Comparison of ENCODE assay signal across 17 cellular contexts in the genomic region with DNA sequence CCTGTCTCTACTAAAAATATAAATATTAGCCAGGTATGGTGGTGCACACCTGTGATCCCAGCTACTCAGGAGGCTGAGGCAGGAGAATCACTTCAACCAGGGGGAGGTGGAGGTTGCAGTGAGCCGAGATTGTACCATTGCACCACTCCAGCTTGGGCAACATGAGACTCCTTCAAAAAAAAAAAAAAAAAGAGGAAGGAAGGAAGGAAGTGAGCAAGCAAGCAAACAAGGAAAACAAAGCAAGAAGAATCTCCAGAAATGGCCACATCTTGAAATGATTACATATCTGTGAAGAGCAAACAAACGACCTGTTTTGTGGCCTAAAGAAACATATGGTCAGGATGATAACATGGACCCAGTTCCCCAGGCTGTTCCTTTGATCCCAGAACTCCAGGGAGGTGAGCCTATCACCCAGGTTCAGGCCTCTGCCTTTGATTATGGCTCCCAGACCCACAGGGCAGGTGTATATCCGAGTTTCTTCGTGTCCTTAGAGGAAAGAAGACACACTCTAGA. TPM values are rescaled to one million over a fixed set of nuclear protein-coding genes. Genes with fewer than 3 reads are reported as not detected.
DNase-seq lines count a peak whose midpoint lies in the region; ATAC-seq and TF ChIP-seq lines count a peak whose summit lies in the region.
"Had no signal": no experiment of that assay in that cellular context is flagged by ENCODE, and none has a peak within 500 bp of the region (broad histone marks: within the 10 kb centered on the region; RNA-seq: fewer than 3 reads in every experiment).

No MANE protein-coding gene starts in this region.

- no peaks in the 10 kb centered on the region for H3K9me3 ChIP-seq in SK-N-SH
- no peaks in the 10 kb centered on the region for H3K9me3 ChIP-seq in subcutaneous abdominal adipose tissue (ENCODE audit: control insufficient read depth in 5 of 5, low read length in 5 of 5)
- H3K9me3 ChIP-seq in effector memory CD4-positive, alpha-beta T cell (ENCODE audit: control insufficient read depth, low read length) = no peaks in the 10 kb centered on the region
- H3K9me3 ChIP-seq: A549 had no signal

- no peak overlapping the region for H3K4me3 ChIP-seq in SK-N-SH (ENCODE audit: low read depth in 2 of 2, low read length in 1 of 2)
- H3K4me3 ChIP-seq in fibroblast of the aortic adventitia (ENCODE audit: low read depth, low read length) = no peak overlapping the region
- H3K4me3 ChIP-seq in subcutaneous abdominal adipose tissue (ENCODE audit: low read depth in 1 of 5, low read length in 5 of 5) = no peak overlapping the region
- no peak overlapping the region for H3K4me3 ChIP-seq in effector memory CD4-positive, alpha-beta T cell (ENCODE audit: insufficient read depth, low read depth, low read length, poor library complexity, severe bottlenecking)
- H3K4me3 ChIP-seq: A549 had no signal

- H3K79me2 ChIP-seq in SK-N-SH (ENCODE audit: insufficient read depth) = peaks cover 76% of the 10 kb centered on the region

- DNase-seq in activated T-cell treated with anti-CD3 and anti-CD28 coated beads, Interleukin-2, amount 50 U/mL, for 72 hours = no peak
- DNase-seq in activated T-cell treated with anti-CD3 and anti-CD28 coated beads, Interleukin-2, amount 50 U/mL, for 48 hours = no peak
- DNase-seq in SK-N-SH (peak; percentile 53), fibroblast of the aortic adventitia (ENCODE audit: low read depth) (peak; percentile 49), substantia nigra (lab: John Stamatoyannopoulos, UW) (no peak)
- no peak for DNase-seq in effector memory CD4-positive, alpha-beta T cell
- no peak for DNase-seq in stimulated activated naive CD8-positive, alpha-beta T cell treated with anti-CD3 and anti-CD28 coated beads, Interleukin-15, amount 100 ng/mL, for 72 hours
- DNase-seq: activated CD8-positive, alpha-beta memory T cell treated with anti-CD3 and anti-CD28 coated beads, Interleukin-2, amount 50 U/mL, for 48 hours; aorta; kidney glomerular epithelial cell; NCI-H1436 treated with DMSO at 0.1 percent for 48 hours; NCI-H82 had no signal

- H3K36me3 Mint-ChIP-seq in activated T-cell treated with anti-CD3 and anti-CD28 coated beads, Interleukin-2, amount 50 U/mL, for 72 hours (ENCODE audit: insufficient read depth in 2 of 2) = peaks cover 0 to 5% of the 10 kb centered on the region in 2 donors

- 62% methylated on average over 4 of the region's 4 CpGs for WGBS in SK-N-SH (ENCODE audit: low lambda C conversion rate)

- no peaks in the 10 kb centered on the region; the same call in 1 of the 2 replicates for H4K20me1 ChIP-seq in SK-N-SH (ENCODE audit: insufficient read depth)

- no peak overlapping the region for H3K4me3 Mint-ChIP-seq in activated T-cell treated with anti-CD3 and anti-CD28 coated beads, Interleukin-2, amount 50 U/mL, for 72 hours
- no peak overlapping the region for H3K4me3 Mint-ChIP-seq in stimulated activated naive CD8-positive, alpha-beta T cell treated with anti-CD3 and anti-CD28 coated beads, Interleukin-15, amount 100 ng/mL, for 72 hours
- H3K4me3 Mint-ChIP-seq: neural crest cell; stimulated activated naive CD8-positive, alpha-beta T cell treated with anti-CD3 and anti-CD28 coated beads, Interleukin-15, Interleukin-2, amounts not matched to agents 100 ng/mL and 50 ng/mL, for 24 hours; T-helper 1 cell treated with Interleukin-12 subunit alpha and Interleukin-12 subunit beta and Interleukin-4 antibody, amounts not matched to agents 30 μg/mL and 1 μg/mL, for 36 hours had no signal

- H3K9me3 Mint-ChIP-seq in activated T-cell treated with anti-CD3 and anti-CD28 coated beads, Interleukin-2, amount 50 U/mL, for 72 hours = no peaks in the 10 kb centered on the region
- no peaks in the 10 kb centered on the region for H3K9me3 Mint-ChIP-seq in stimulated activated naive CD8-positive, alpha-beta T cell treated with anti-CD3 and anti-CD28 coated beads, Interleukin-15, amount 100 ng/mL, for 72 hours
- H3K9me3 Mint-ChIP-seq: neural crest cell; stimulated activated naive CD8-positive, alpha-beta T cell treated with anti-CD3 and anti-CD28 coated beads, Interleukin-15, Interleukin-2, amounts not matched to agents 100 ng/mL and 50 ng/mL, for 24 hours; T-helper 1 cell treated with Interleukin-12 subunit alpha and Interleukin-12 subunit beta and Interleukin-4 antibody, amounts not matched to agents 30 μg/mL and 1 μg/mL, for 36 hours had no signal

- no peaks in the 10 kb centered on the region for H3K27me3 Mint-ChIP-seq in activated T-cell treated with anti-CD3 and anti-CD28 coated beads, Interleukin-2, amount 50 U/mL, for 72 hours (ENCODE audit: low read depth)
- H3K27me3 Mint-ChIP-seq in stimulated activated naive CD8-positive, alpha-beta T cell treated with anti-CD3 and anti-CD28 coated beads, Interleukin-15, amount 100 ng/mL, for 72 hours = no peaks in the 10 kb centered on the region
- H3K27me3 Mint-ChIP-seq: stimulated activated naive CD8-positive, alpha-beta T cell treated with anti-CD3 and anti-CD28 coated beads, Interleukin-15, Interleukin-2, amounts not matched to agents 100 ng/mL and 50 ng/mL, for 24 hours had no signal

- H3K4me2 ChIP-seq in SK-N-SH = no peak overlapping the region
- H3K4me2 ChIP-seq: A549 had no signal

- no peak for ATAC-seq in activated T-cell treated with anti-CD3 and anti-CD28 coated beads, Interleukin-2, amount 50 U/mL, for 72 hours (replicated peaks in 1 of 2)
- no peak for ATAC-seq in stimulated activated naive CD8-positive, alpha-beta T cell treated with anti-CD3 and anti-CD28 coated beads, Interleukin-15, amount 100 ng/mL, for 72 hours
- ATAC-seq: A549 had no signal

- H3K27me3 ChIP-seq in SK-N-SH (ENCODE audit: insufficient read depth) (no peaks in the 10 kb centered on the region), subcutaneous abdominal adipose tissue (ENCODE audit: control insufficient read depth in 5 of 5, insufficient read depth in 4 of 5, low read length in 5 of 5) (no peaks in the 10 kb centered on the region)
- H3K27me3 ChIP-seq in effector memory CD4-positive, alpha-beta T cell (replicated peaks; ENCODE audit: control insufficient read depth, insufficient read depth, low read length, poor library complexity, severe bottlenecking) = no peaks in the 10 kb centered on the region

- H3K27ac Mint-ChIP-seq in activated T-cell treated with anti-CD3 and anti-CD28 coated beads, Interleukin-2, amount 50 U/mL, for 72 hours = peak overlapping the region; percentile 51
- H3K27ac Mint-ChIP-seq in stimulated activated naive CD8-positive, alpha-beta T cell treated with anti-CD3 and anti-CD28 coated beads, Interleukin-15, amount 100 ng/mL, for 72 hours = no peak overlapping the region
- H3K27ac Mint-ChIP-seq: stimulated activated naive CD8-positive, alpha-beta T cell treated with anti-CD3 and anti-CD28 coated beads, Interleukin-15, Interleukin-2, amounts not matched to agents 100 ng/mL and 50 ng/mL, for 24 hours; T-helper 1 cell treated with Interleukin-12 subunit alpha and Interleukin-12 subunit beta and Interleukin-4 antibody, amounts not matched to agents 30 μg/mL and 1 μg/mL, for 36 hours had no signal

- H3F3A ChIP-seq in SK-N-SH (replicated peaks; ENCODE audit: insufficient read depth) = peaks cover 17% of the 10 kb centered on the region

- H3K4me1 Mint-ChIP-seq in activated T-cell treated with anti-CD3 and anti-CD28 coated beads, Interleukin-2, amount 50 U/mL, for 72 hours (ENCODE audit: low read depth) = no peaks in the 10 kb centered on the region
- H3K4me1 Mint-ChIP-seq in stimulated activated naive CD8-positive, alpha-beta T cell treated with anti-CD3 and anti-CD28 coated beads, Interleukin-15, amount 100 ng/mL, for 72 hours = no peaks in the 10 kb centered on the region

- H3K9ac ChIP-seq in SK-N-SH = no peak overlapping the region
- H3K9ac ChIP-seq in subcutaneous abdominal adipose tissue (ENCODE audit: low read length in 5 of 5) = peak overlapping the region in 3 of 5 donors; percentile 17 to 66 (median 26)

- no peak for TF ChIP-seq RAD21 in SK-N-SH (IDR thresholded peaks at IDR 0.05; ENCODE audit: low read length)

- H2AFZ ChIP-seq in SK-N-SH (ENCODE audit: low read depth) = no peak overlapping the region

- POLR2A ChIA-PET in SK-N-SH (lab: Yijun Ruan, JAX) = interaction anchor here (0.5 kb wide), 1 partner anchor 35 kb away, joined by 4 read pairs; no protein-coding TSS in a partner anchor

- H3K27ac ChIP-seq in SK-N-SH (ENCODE audit: low read depth in 2 of 2, low read length in 1 of 2) (peak overlapping the region in 1 of 2 experiments; percentile 12; a peak in 1 of 4 replicates), subcutaneous abdominal adipose tissue (ENCODE audit: low read depth, low read length) (peak overlapping the region; percentile 74), substantia nigra (ENCODE audit: low read depth, low read length, poor library complexity, severe bottlenecking) (no peak overlapping the region)
- no peak overlapping the region for H3K27ac ChIP-seq in effector memory CD4-positive, alpha-beta T cell (ENCODE audit: insufficient read depth, low read length, poor library complexity, severe bottlenecking)
- H3K27ac ChIP-seq: A549 had no signal

- H3K4me1 ChIP-seq in SK-N-SH (ENCODE audit: control insufficient read depth in 1 of 2, insufficient read depth in 2 of 2, low read depth in 1 of 2, low read length in 1 of 2) (peaks cover 0 to 3% of the 10 kb centered on the region in 2 experiments; a peak in 1 of 4 replicates), subcutaneous abdominal adipose tissue (ENCODE audit: control insufficient read depth in 5 of 5, insufficient read depth in 5 of 5, low read length in 5 of 5) (peaks cover 0 to 22% (median 17%) of the 10 kb centered on the region in 5 donors)
- H3K4me1 ChIP-seq in effector memory CD4-positive, alpha-beta T cell (ENCODE audit: control insufficient read depth, insufficient read depth, low read length, poor library complexity, severe bottlenecking) = no peaks in the 10 kb centered on the region

- H3K36me3 ChIP-seq in SK-N-SH (replicated peaks in 1 of 2; ENCODE audit: control insufficient read depth in 1 of 2, insufficient read depth in 2 of 2, low read length in 1 of 2) (peaks cover 8 to 60% of the 10 kb centered on the region in 2 experiments), subcutaneous abdominal adipose tissue (ENCODE audit: control insufficient read depth in 5 of 5, insufficient read depth in 5 of 5, low read length in 5 of 5) (peaks cover 11 to 25% (median 18%) of the 10 kb centered on the region in 5 donors)
- H3K36me3 ChIP-seq in effector memory CD4-positive, alpha-beta T cell (ENCODE audit: control insufficient read depth, insufficient read depth, low read length) = no peaks in the 10 kb centered on the region

- TF ChIP-seq CTCF in SK-N-SH (IDR thresholded peaks at IDR 0.05) = no peak
- TF ChIP-seq CTCF in fibroblast of the aortic adventitia (IDR thresholded peaks at IDR 0.05; ENCODE audit: insufficient read depth, low read length) = no peak

- CTCF ChIA-PET in SK-N-SH (lab: Yijun Ruan, JAX) = interaction anchor here (0.7 to 2.2 kb wide), 4 partner anchors 9 to 65 kb away, joined by 3 to 8 read pairs (median 4); partner anchors contain the start of genes ACOX1, CDK3, MRPL38 and TEN1

- no peaks in the 10 kb centered on the region for H3K9me2 ChIP-seq in SK-N-SH

- TF ChIP-seq EP300 in SK-N-SH (IDR thresholded peaks at IDR 0.05; ENCODE audit: borderline replicate concordance in 1 of 2, low read depth in 1 of 2, low read length in 1 of 2) = no peak

RNA-seq across cellular contexts. Expression of gene ACOX1, which starts 8.9 kb away (rescaled TPM):
- total RNA-seq in activated T-cell treated with anti-CD3 and anti-CD28 coated beads, Interleukin-2, amount 50 U/mL, for 72 hours = 10 to 100 TPM; 28.2 to 28.6 TPM
- 21.5 and 29.7 TPM in 2 replicates for polyA plus RNA-seq in SK-N-SH (2012; rRNA removed)
- 16.2 and 19.6 TPM in 2 replicates for polyA plus RNA-seq in SK-N-SH (2012; cell fraction: cytosol; rRNA removed)
- polyA plus RNA-seq in SK-N-SH (2012; cell fraction: nucleus; rRNA removed) = 35.9 and 44.1 TPM in 2 replicates
- total RNA-seq in fibroblast of the aortic adventitia (ENCODE audit: low replicate concordance) = 47.0 and 61.5 TPM in 2 replicates

RNA-seq across cellular contexts. Expression of gene TEN1, which starts 9.0 kb away (rescaled TPM):
- total RNA-seq in activated T-cell treated with anti-CD3 and anti-CD28 coated beads, Interleukin-2, amount 50 U/mL, for 72 hours = 10 to 100 TPM; 18.2 to 21.8 TPM
- polyA plus RNA-seq in SK-N-SH (2012; rRNA removed) = 33.6 and 38.1 TPM in 2 replicates
- polyA plus RNA-seq in SK-N-SH (2012; cell fraction: cytosol; rRNA removed) = 16.0 and 22.3 TPM in 2 replicates
- polyA plus RNA-seq in SK-N-SH (2012; cell fraction: nucleus; rRNA removed) = 94.0 and 103 TPM in 2 replicates
- 16.0 and 18.3 TPM in 2 replicates for total RNA-seq in fibroblast of the aortic adventitia (ENCODE audit: low replicate concordance)

RNA-seq across cellular contexts. Expression of gene FBF1, which starts 29.2 kb away (rescaled TPM):
- 10 to 100 TPM; 19.9 to 26.7 TPM for total RNA-seq in activated T-cell treated with anti-CD3 and anti-CD28 coated beads, Interleukin-2, amount 50 U/mL, for 72 hours
- 19.0 and 19.7 TPM in 2 replicates for polyA plus RNA-seq in SK-N-SH (2012; rRNA removed)
- 4.7 and 7.7 TPM in 2 replicates for polyA plus RNA-seq in SK-N-SH (2012; cell fraction: cytosol; rRNA removed)
- polyA plus RNA-seq in SK-N-SH (2012; cell fraction: nucleus; rRNA removed) = 103 and 134 TPM in 2 replicates
- 14.1 and 21.1 TPM in 2 replicates for total RNA-seq in fibroblast of the aortic adventitia (ENCODE audit: low replicate concordance)

RNA-seq across cellular contexts. Expression of gene CDK3, which starts 30.6 kb away (rescaled TPM):
- total RNA-seq in activated T-cell treated with anti-CD3 and anti-CD28 coated beads, Interleukin-2, amount 50 U/mL, for 72 hours = 1 to 10 TPM; 8.7 to 9.1 TPM
- polyA plus RNA-seq in SK-N-SH (2012; rRNA removed) = 14.6 and 22.1 TPM in 2 replicates
- 2.8 and 4.4 TPM in 2 replicates for polyA plus RNA-seq in SK-N-SH (2012; cell fraction: cytosol; rRNA removed)
- polyA plus RNA-seq in SK-N-SH (2012; cell fraction: nucleus; rRNA removed) = 71.9 and 153 TPM in 2 replicates
- total RNA-seq in fibroblast of the aortic adventitia (ENCODE audit: low replicate concordance) = 1.1 TPM in 1 of 2 replicates, not detected in the other

RNA-seq across cellular contexts. Expression of gene EVPL, which starts 57.0 kb away (rescaled TPM):
- total RNA-seq in activated T-cell treated with anti-CD3 and anti-CD28 coated beads, Interleukin-2, amount 50 U/mL, for 72 hours = under 1 TPM; 0.09 to 0.19 TPM
- polyA plus RNA-seq in SK-N-SH (2012; rRNA removed) = 0.15 and 0.23 TPM in 2 replicates
- polyA plus RNA-seq in SK-N-SH (2012; cell fraction: cytosol; rRNA removed) = 0.09 and 0.16 TPM in 2 replicates
- polyA plus RNA-seq in SK-N-SH (2012; cell fraction: nucleus; rRNA removed) = 0.26 and 0.42 TPM in 2 replicates
- not detected in 2 replicates for total RNA-seq in fibroblast of the aortic adventitia (ENCODE audit: low replicate concordance)
- total RNA-seq: neural crest cell had no signal

Comparison
In these comparisons a context has a peak if more than half of its experiments do, and no peak if none do; other contexts are left out.
1. DNase-seq: peak in SK-N-SH (single experiment) and fibroblast of the aortic adventitia (single experiment); none in activated T-cell treated with anti-CD3 and anti-CD28 coated beads, Interleukin-2, amount 50 U/mL, for 72 hours (0 of 2), activated T-cell treated with anti-CD3 and anti-CD28 coated beads, Interleukin-2, amount 50 U/mL, for 48 hours (0 of 2), substantia nigra (0 of 49), effector memory CD4-positive, alpha-beta T cell (0 of 3) and stimulated activated naive CD8-positive, alpha-beta T cell treated with anti-CD3 and anti-CD28 coated beads, Interleukin-15, amount 100 ng/mL, for 72 hours (0 of 2).